In the genomic region with DNA sequence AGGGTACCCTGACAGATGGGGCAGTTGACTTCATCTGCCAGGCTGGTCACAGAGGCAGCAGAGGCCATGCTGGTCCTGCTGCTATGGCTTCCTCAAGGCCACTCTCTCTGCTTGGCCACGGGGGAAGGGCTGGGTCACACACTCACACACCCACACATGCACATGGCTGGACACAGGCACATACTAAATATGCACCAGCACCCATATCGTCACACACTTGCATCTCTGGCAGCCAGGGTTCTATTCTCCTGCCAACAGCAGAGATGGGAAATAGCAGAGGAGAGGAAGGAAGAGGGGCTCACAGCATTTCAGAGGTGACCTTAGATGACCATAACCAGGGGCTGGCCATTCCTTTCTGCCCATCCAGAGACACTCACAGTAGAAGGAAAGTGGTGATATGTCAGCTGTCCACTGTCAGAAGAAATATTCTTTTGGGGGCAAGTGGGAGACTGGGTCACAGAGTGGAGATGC, we compare ENCODE assay signal across 28 cellular contexts. TPM values are rescaled to one million over a fixed set of nuclear protein-coding genes. Genes with fewer than 3 reads are reported as not detected.
"Had no signal": no experiment of that assay in that cellular context is flagged by ENCODE, and none has a peak within 500 bp of the region (broad histone marks: within the 10 kb centered on the region; RNA-seq: fewer than 3 reads in every experiment).

A gene with protein sequence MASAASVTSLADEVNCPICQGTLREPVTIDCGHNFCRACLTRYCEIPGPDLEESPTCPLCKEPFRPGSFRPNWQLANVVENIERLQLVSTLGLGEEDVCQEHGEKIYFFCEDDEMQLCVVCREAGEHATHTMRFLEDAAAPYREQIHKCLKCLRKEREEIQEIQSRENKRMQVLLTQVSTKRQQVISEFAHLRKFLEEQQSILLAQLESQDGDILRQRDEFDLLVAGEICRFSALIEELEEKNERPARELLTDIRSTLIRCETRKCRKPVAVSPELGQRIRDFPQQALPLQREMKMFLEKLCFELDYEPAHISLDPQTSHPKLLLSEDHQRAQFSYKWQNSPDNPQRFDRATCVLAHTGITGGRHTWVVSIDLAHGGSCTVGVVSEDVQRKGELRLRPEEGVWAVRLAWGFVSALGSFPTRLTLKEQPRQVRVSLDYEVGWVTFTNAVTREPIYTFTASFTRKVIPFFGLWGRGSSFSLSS (minus strand): TSS at position 421 of the 471 bp plus-strand sequence. CDS start 353 bp downstream, at position 68.

- H3K4me3 Mint-ChIP-seq: dendritic cell treated with granulocyte-macrophage colony-stimulating factor and Interleukin-4, amounts not matched to agents 40 ng/mL and 50 ng/mL, for 4 days; endodermal cell; immature natural killer cell; memory B cell; natural killer cell; stimulated activated effector memory CD8-positive, alpha-beta T cell treated with anti-CD3 and anti-CD28 coated beads, Interleukin-12 subunit alpha, Interleukin-12 subunit beta, amount 100 ng/mL, for 72 hours had no signal

- H3K4me1 Mint-ChIP-seq: endodermal cell, immature natural killer cell, memory B cell, natural killer cell had no signal

- H3K27ac Mint-ChIP-seq: dendritic cell treated with granulocyte-macrophage colony-stimulating factor and Interleukin-4, amounts not matched to agents 40 ng/mL and 50 ng/mL, for 4 days; endodermal cell; immature natural killer cell; memory B cell; natural killer cell; stimulated activated effector memory CD8-positive, alpha-beta T cell treated with anti-CD3 and anti-CD28 coated beads, Interleukin-12 subunit alpha, Interleukin-12 subunit beta, amount 100 ng/mL, for 72 hours had no signal

- H3K9me3 Mint-ChIP-seq: dendritic cell treated with granulocyte-macrophage colony-stimulating factor and Interleukin-4, amounts not matched to agents 40 ng/mL and 50 ng/mL, for 4 days; endodermal cell; immature natural killer cell; memory B cell; natural killer cell; stimulated activated effector memory CD8-positive, alpha-beta T cell treated with anti-CD3 and anti-CD28 coated beads, Interleukin-12 subunit alpha, Interleukin-12 subunit beta, amount 100 ng/mL, for 72 hours had no signal

- DNase-seq: colonic mucosa; effector CD8-positive, alpha-beta T cell; endodermal cell; esophagus squamous epithelium; foreskin melanocyte; glutamatergic neuron; heart right ventricle; hippocampal formation; immature natural killer cell; kidney glomerular epithelial cell; left ventricle myocardium superior; natural killer cell; sigmoid colon; stimulated activated CD4-positive, alpha-beta T cell treated with anti-CD3 and anti-CD28 coated beads, Interleukin-2, amount 100 ng/mL, for 24 hours; stimulated activated CD4-positive, alpha-beta T cell treated with anti-CD3 and anti-CD28 coated beads, Interleukin-4, amount 100 ng/mL, for 24 hours; stimulated activated naive CD8-positive, alpha-beta T cell treated with anti-CD3 and anti-CD28 coated beads, Interleukin-15, Interleukin-2, amounts not matched to agents 100 U/mL and 50 U/mL, for 24 hours; substantia nigra; testis; tibial artery; upper lobe of right lung; uterus had no signal

- ATAC-seq: heart right ventricle; left ventricle myocardium superior; natural killer cell; stimulated activated effector memory CD8-positive, alpha-beta T cell treated with anti-CD3 and anti-CD28 coated beads, Interleukin-12 subunit alpha, Interleukin-12 subunit beta, amount 100 ng/mL, for 72 hours; stimulated activated naive CD8-positive, alpha-beta T cell treated with anti-CD3 and anti-CD28 coated beads, Interleukin-15, Interleukin-2, amounts not matched to agents 100 U/mL and 50 U/mL, for 24 hours; upper lobe of right lung had no signal

- H3K36me3 Mint-ChIP-seq: immature natural killer cell; memory B cell; natural killer cell; stimulated activated effector memory CD8-positive, alpha-beta T cell treated with anti-CD3 and anti-CD28 coated beads, Interleukin-12 subunit alpha, Interleukin-12 subunit beta, amount 100 ng/mL, for 72 hours had no signal

RNA-seq across cellular contexts. Expression of the gene that starts here (rescaled TPM):
- total RNA-seq: chondrocyte, endodermal cell, esophagus squamous epithelium, heart right ventricle, left ventricle myocardium superior, natural killer cell, osteoblast, prostate gland, right atrium auricular region, upper lobe of right lung had no signal
